Comparison of ENCODE assay signal across 8 cellular contexts in genomic region chr13:20702530-20702929, GRCh38. TPM values are rescaled to one million over a fixed set of nuclear protein-coding genes. Genes with fewer than 3 reads are reported as not detected.
DNase-seq lines count a peak whose midpoint lies in the region; ATAC-seq and TF ChIP-seq lines count a peak whose summit lies in the region.

No MANE protein-coding gene starts in this region.

- intact Hi-C loops in psoas muscle (cut with DNase I), result loop anchor here in 1 of 2 donors (5.0 kb wide), 1 partner anchor 205 kb away; no protein-coding TSS in a partner anchor

- peaks cover 62% of the 10 kb centered on the region for H3K27me3 Mint-ChIP-seq in endodermal cell (ENCODE audit: insufficient read depth)

- H3K4me3 ChIP-seq in GM12864 (ENCODE audit: low read depth, low read length) (peak overlapping the region; percentile 84), endodermal cell (ENCODE audit: low read length) (peak overlapping the region; percentile 82), psoas muscle (peak overlapping the region; percentile 79)

- H3K9me3 ChIP-seq in endodermal cell (ENCODE audit: control insufficient read depth, low read length) (no peaks in the 10 kb centered on the region), psoas muscle (no peaks in the 10 kb centered on the region)

- WGBS in endodermal cell (ENCODE audit: insufficient coverage in 1 of 2, insufficient read length in 1 of 2), 2 experiments, result 43 to 59% methylated on average over 7 to 9 of the region's 9 CpGs
- 14 to 22% (median 19%) methylated on average over 9 of the region's 9 CpGs for WGBS in psoas muscle, 3 donors

- H3K4me1 ChIP-seq in endodermal cell (ENCODE audit: control insufficient read depth, insufficient read depth, low read length), result peaks cover 5% of the 10 kb centered on the region
- H3K4me1 ChIP-seq in psoas muscle, result peaks cover 13% of the 10 kb centered on the region

- no peaks in the 10 kb centered on the region for H3K36me3 Mint-ChIP-seq in endodermal cell (ENCODE audit: low read depth)

- TF ChIP-seq CTCF in GM12864 (IDR thresholded peaks at IDR 0.05; ENCODE audit: low read depth, low read length, missing control alignments), result no peak
- TF ChIP-seq CTCF in endodermal cell (conservative IDR thresholded peaks at IDR 0.05), result no peak
- no peak for TF ChIP-seq CTCF in psoas muscle (IDR thresholded peaks at IDR 0.05)

- H3K27ac ChIP-seq in endodermal cell (ENCODE audit: low read depth, low read length) (no peak overlapping the region), psoas muscle (peak overlapping the region; percentile 68)

- H3K9me3 Mint-ChIP-seq in endodermal cell, result no peaks in the 10 kb centered on the region

- peak overlapping the region; percentile 81 for H3K4me3 Mint-ChIP-seq in endodermal cell

- H3K27me3 ChIP-seq in endodermal cell (ENCODE audit: control insufficient read depth, insufficient read depth, low read length, poor library complexity, severe bottlenecking) (peaks cover 30% of the 10 kb centered on the region), psoas muscle (ENCODE audit: insufficient read depth in 3 of 3, low read length in 2 of 3) (peaks cover 0 to 22% (median 0%) of the 10 kb centered on the region in 3 donors)

- H3K27ac Mint-ChIP-seq in endodermal cell, result no peak overlapping the region

- H3K36me3 ChIP-seq in endodermal cell (ENCODE audit: control insufficient read depth, insufficient read depth, low read length) (no peaks in the 10 kb centered on the region), psoas muscle (ENCODE audit: insufficient read depth in 1 of 2, low read depth in 1 of 2) (no peaks in the 10 kb centered on the region)

- no peak for DNase-seq in GM12864 (ENCODE audit: low read depth)
- peak; percentile 61 for DNase-seq in NCI-H748 treated with DMSO at 0.1 percent for 48 hours (lab: John Stamatoyannopoulos, UW)
- DNase-seq in endodermal cell, result no peak
- no peak for DNase-seq in psoas muscle
- no peak for DNase-seq in stimulated activated CD4-positive, alpha-beta T cell treated with anti-CD3 and anti-CD28 coated beads, Interleukin-2, amount 100 ng/mL, for 48 hours
- DNase-seq in retina, result no peak
- DNase-seq in cerebellar nuclear complex (lab: John Stamatoyannopoulos, UW), result no peak

- H3K9ac ChIP-seq in endodermal cell (ENCODE audit: extremely low read depth, low read length, poor library complexity, severe bottlenecking), result peak overlapping the region; percentile 44

- ATAC-seq in psoas muscle (peak in 2 of 4 donors; percentile 32 to 53), HG03354 (IDR thresholded peaks at IDR 0.05; ENCODE audit: poor library complexity, severe bottlenecking, unreplicated experiment) (no peak)

- H3K4me1 Mint-ChIP-seq in endodermal cell, result no peaks in the 10 kb centered on the region

RNA-seq across cellular contexts. Expression of gene IL17D, which starts 1.0 kb away (rescaled TPM):
- total RNA-seq in endodermal cell (under 1 TPM; 0.33 to 0.88 TPM), psoas muscle (10 to 100 TPM in 3 of 4 donors, 1 to 10 TPM in 1; 3.0 to 78.9 (median 39.4) TPM)
- polyA plus RNA-seq in endodermal cell (2013, experiment 1 of 2), result 1.5 TPM
- polyA plus RNA-seq in endodermal cell (2013, experiment 2 of 2), result 0.95 TPM
- polyA plus RNA-seq in psoas muscle, result 1 to 10 TPM; 1.0 to 7.7 (median 5.6) TPM
